ENCODE assay signal across 1 cellular context in genomic region chr5:179820483-179821297, GRCh38.
TF ChIP-seq lines count a peak whose summit lies in the region.

Gene SQSTM1, plus strand, starts transcription at chr5:179820905. Its CDS starts 32 bp downstream, at chr5:179820937.

TF ChIP-seq in K562, 482 proteins besides CTCF, POLR2A, EP300 and RAD21 (continued from another document and continues in another):
- TF ChIP-seq CHD7 (IDR thresholded peaks at IDR 0.05; ENCODE audit: low read depth, low read length) (no peak), BRCA1 (IDR thresholded peaks at IDR 0.05) (no peak), BRCA1 (CRISPR knock-in tag; IDR thresholded peaks at IDR 0.05) (peak; percentile 95), BACH1 (tag; IDR thresholded peaks at IDR 0.05) (peak; percentile 94), PCBP2 (IDR thresholded peaks at IDR 0.05; ENCODE audit: low read depth, low read length, poor library complexity, severe bottlenecking) (no peak), MECOM (CRISPR knock-in tag; IDR thresholded peaks at IDR 0.05) (no peak; the same call in 1 of the 2 replicates), ZC3H11A (IDR thresholded peaks at IDR 0.05; ENCODE audit: low read depth, low read length) (no peak), ARID3B (CRISPR knock-in tag; IDR thresholded peaks at IDR 0.05; ENCODE audit: borderline replicate concordance) (no peak), ZBTB43 (CRISPR knock-in tag; IDR thresholded peaks at IDR 0.05) (no peak), HLTF (IDR thresholded peaks at IDR 0.05) (no peak), POLR3A (IDR thresholded peaks at IDR 0.05; ENCODE audit: borderline replicate concordance, extremely low read depth, insufficient read depth, insufficient read length) (no peak), ZNF57 (CRISPR knock-in tag; IDR thresholded peaks at IDR 0.05) (no peak), MLLT1 (IDR thresholded peaks at IDR 0.05) (0 out of 4 replicates have a peak, but pooled peaks of 1 of the 2 experiments have one; percentile 41), HIVEP1 (CRISPR knock-in tag; IDR thresholded peaks at IDR 0.05) (no peak), HMGXB4 (CRISPR knock-in tag; IDR thresholded peaks at IDR 0.05) (peak; percentile 86), PURB (CRISPR knock-in tag; IDR thresholded peaks at IDR 0.05; ENCODE audit: low read depth) (no peak), MAFF (IDR thresholded peaks at IDR 0.05; ENCODE audit: low read length) (peak; percentile 80), PML (IDR thresholded peaks at IDR 0.05; ENCODE audit: low read length) (peak; percentile 85), ZNF165 (CRISPR knock-in tag; IDR thresholded peaks at IDR 0.05; ENCODE audit: borderline replicate concordance) (no peak), ZC3H4 (CRISPR knock-in tag; IDR thresholded peaks at IDR 0.05; ENCODE audit: borderline replicate concordance) (no peak; the same call in none of the 2 replicates), XRCC3 (IDR thresholded peaks at IDR 0.05) (no peak), SAFB2 (IDR thresholded peaks at IDR 0.05; ENCODE audit: borderline replicate concordance, low read depth, low read length, severe bottlenecking) (no peak), PTTG1 (tag; IDR thresholded peaks at IDR 0.05; ENCODE audit: low read depth) (no peak), ZNF407 (IDR thresholded peaks at IDR 0.05; ENCODE audit: low read depth) (no peak)
